20 cellular contexts compared by ENCODE assay signal in genomic region chr11:87116185-87116584, GRCh38.
"Had no signal": no experiment of that assay in that cellular context is flagged by ENCODE, and none has a peak within 500 bp of the region (broad histone marks: within the 10 kb centered on the region; RNA-seq: fewer than 3 reads in every experiment).

No MANE protein-coding gene starts in this region.

- H3K27ac Mint-ChIP-seq: effector memory CD8-positive, alpha-beta T cell; natural killer cell treated with Interleukin-12 subunit alpha and Interleukin-12 subunit beta and Interleukin-15 and Interleukin-18, amount 100 ng/mL, for 72 hours; neural progenitor cell had no signal

- ATAC-seq: effector memory CD8-positive, alpha-beta T cell; left colon; left ventricle myocardium superior; natural killer cell treated with Interleukin-12 subunit alpha and Interleukin-12 subunit beta and Interleukin-15 and Interleukin-18, amount 100 ng/mL, for 72 hours had no signal

- H3K9me3 ChIP-seq: esophagus squamous epithelium, ovary, right atrium auricular region, sigmoid colon, stomach, thoracic aorta, transverse colon had no signal

- H3K27ac ChIP-seq: esophagus squamous epithelium, neural progenitor cell, ovary, right atrium auricular region, sigmoid colon, skin epidermis, stomach, thoracic aorta, transverse colon had no signal

- H3K9me3 Mint-ChIP-seq: effector memory CD8-positive, alpha-beta T cell; natural killer cell treated with Interleukin-12 subunit alpha and Interleukin-12 subunit beta and Interleukin-15 and Interleukin-18, amount 100 ng/mL, for 72 hours had no signal

- H3K4me3 Mint-ChIP-seq: effector memory CD8-positive, alpha-beta T cell; natural killer cell treated with Interleukin-12 subunit alpha and Interleukin-12 subunit beta and Interleukin-15 and Interleukin-18, amount 100 ng/mL, for 72 hours; neural progenitor cell had no signal

- DNase-seq: effector memory CD8-positive, alpha-beta T cell; esophagus squamous epithelium; left colon; left ventricle myocardium superior; mesenchymal stem cell; midbrain; nucleus accumbens; ovary; sigmoid colon; stimulated activated CD4-positive, alpha-beta T cell treated with anti-CD3 and anti-CD28 coated beads, Interleukin-2, amount 100 ng/mL, for 24 hours; stimulated activated naive CD4-positive, alpha-beta T cell; stomach; substantia nigra; transverse colon had no signal

- H3K4me1 ChIP-seq: esophagus squamous epithelium, neural progenitor cell, stomach, transverse colon had no signal

- H3K4me3 ChIP-seq: esophagus squamous epithelium, lung, neural progenitor cell, ovary, right atrium auricular region, sigmoid colon, skin epidermis, stomach, thoracic aorta, transverse colon had no signal

- H3K27me3 Mint-ChIP-seq: effector memory CD8-positive, alpha-beta T cell; natural killer cell treated with Interleukin-12 subunit alpha and Interleukin-12 subunit beta and Interleukin-15 and Interleukin-18, amount 100 ng/mL, for 72 hours had no signal

- H3K36me3 Mint-ChIP-seq: natural killer cell treated with Interleukin-12 subunit alpha and Interleukin-12 subunit beta and Interleukin-15 and Interleukin-18, amount 100 ng/mL, for 72 hours had no signal

- H3K36me3 ChIP-seq: esophagus squamous epithelium, neural progenitor cell, ovary, right atrium auricular region, sigmoid colon, stomach, thoracic aorta, transverse colon had no signal

- H3K27me3 ChIP-seq: esophagus squamous epithelium, neural progenitor cell, ovary, right atrium auricular region, sigmoid colon, stomach, transverse colon had no signal

- H3K4me1 Mint-ChIP-seq: neural progenitor cell had no signal
